2 cellular contexts compared by ENCODE assay signal in the genomic region with DNA sequence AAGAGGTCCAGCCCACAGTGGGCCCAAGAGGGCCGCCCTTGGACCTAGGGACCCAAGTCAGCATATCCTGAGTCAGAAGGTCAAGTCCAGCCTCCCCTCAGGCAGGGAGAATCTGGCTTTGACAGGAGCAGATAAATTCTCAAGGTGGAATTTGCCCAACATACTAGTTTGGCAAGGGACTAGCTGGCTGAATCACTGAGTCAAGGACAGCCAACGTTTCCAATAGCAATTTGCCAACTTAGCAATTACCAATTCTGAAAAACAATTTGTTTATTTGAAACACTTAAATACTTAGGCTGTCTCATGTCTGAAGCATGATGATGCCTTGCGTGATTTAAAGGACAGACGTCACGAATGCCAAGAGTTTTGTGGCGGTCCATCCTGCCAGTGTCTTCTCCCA. TPM values are rescaled to one million over a fixed set of nuclear protein-coding genes. Genes with fewer than 3 reads are reported as not detected.
"Had no signal": no experiment of that assay in that cellular context is flagged by ENCODE, and none has a peak within 500 bp of the region (broad histone marks: within the 10 kb centered on the region; RNA-seq: fewer than 3 reads in every experiment).

No MANE protein-coding gene starts in this region.

RNA-seq across cellular contexts. Expression of a gene that starts 2.7 kb away (rescaled TPM):
- total RNA-seq: G401, GM12878 had no signal
- polyA plus RNA-seq: GM12878 had no signal

RNA-seq across cellular contexts. Expression of a gene that starts 10.3 kb away (rescaled TPM):
- total RNA-seq: G401 had no signal
